ENCODE assay signal across 9 cellular contexts in the genomic region with DNA sequence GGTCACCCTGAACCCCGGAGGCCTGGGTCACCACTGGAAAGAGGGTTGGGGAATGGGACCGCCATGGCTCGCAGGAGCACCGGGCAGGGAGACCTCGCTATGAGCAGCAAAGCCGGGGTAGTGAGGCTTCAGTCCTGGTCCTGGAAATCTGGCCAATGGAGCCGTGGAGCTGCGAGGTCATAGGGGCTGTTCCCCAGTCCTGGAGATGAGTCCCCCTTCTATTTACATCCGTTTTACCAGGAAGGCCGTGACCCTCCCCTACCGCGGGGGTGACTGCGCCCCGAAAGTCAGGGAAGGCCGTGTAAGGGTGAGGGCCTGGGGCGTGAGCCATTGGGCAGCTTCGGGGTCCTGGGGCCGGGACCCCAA. TPM values are rescaled to one million over a fixed set of nuclear protein-coding genes. Genes with fewer than 3 reads are reported as not detected.
DNase-seq lines count a peak whose midpoint lies in the region; TF ChIP-seq lines count a peak whose summit lies in the region.
"Had no signal": no experiment of that assay in that cellular context is flagged by ENCODE, and none has a peak within 500 bp of the region (broad histone marks: within the 10 kb centered on the region; RNA-seq: fewer than 3 reads in every experiment).

No MANE protein-coding gene starts in this region.

- POLR2A ChIA-PET in activated CD4-positive, alpha-beta memory T cell treated with anti-CD3 and anti-CD28 coated beads for 36 hours (lab: Charles Lee): interaction anchor here (1.5 kb wide), 1 partner anchor 15 kb away, joined by 5 read pairs; the partner anchor contains the start of gene CEND1

- CTCF ChIA-PET in activated CD4-positive, alpha-beta memory T cell treated with anti-CD3 and anti-CD28 coated beads for 36 hours (lab: Charles Lee): interaction anchor here (1.0 to 1.1 kb wide), 2 partner anchors 9 to 15 kb away, joined by 4 to 6 read pairs; no protein-coding TSS in a partner anchor

- TF ChIP-seq POLR2A in spleen (IDR thresholded peaks at IDR 0.05): no peak

- peaks cover 9% of the 10 kb centered on the region for H3K36me3 Mint-ChIP-seq in activated CD4-positive, alpha-beta memory T cell treated with anti-CD3 and anti-CD28 coated beads for 36 hours

- H3K27me3 ChIP-seq in iPS DF 6.9 (ENCODE audit: control insufficient read depth, insufficient read depth, low read length) (no peaks in the 10 kb centered on the region), spleen (replicated peaks in 1 of 7) (no peaks in the 10 kb centered on the region)

- intact Hi-C loops in activated CD4-positive, alpha-beta memory T cell treated with anti-CD3 and anti-CD28 coated beads for 36 hours (cut with micrococcal nuclease): no loop called here
- intact Hi-C loops in spleen (cut with DNase I; ENCODE audit: low total_unique reads): no loop called here

- H3K4me3 ChIP-seq in iPS DF 6.9 (ENCODE audit: low read length) (peak overlapping the region; percentile 55; the same call in 1 of the 2 replicates), spleen (peak overlapping the region; percentile 58 to 88 (median 67))

- TF ChIP-seq CTCF in spleen (IDR thresholded peaks at IDR 0.05 in 8 of 11, conservative IDR thresholded peaks at IDR 0.05 in 3 of 11): no peak

- peaks cover 17% of the 10 kb centered on the region for H3K4me1 Mint-ChIP-seq in activated CD4-positive, alpha-beta memory T cell treated with anti-CD3 and anti-CD28 coated beads for 36 hours (ENCODE audit: low read depth)

- no peaks in the 10 kb centered on the region for H3K9me3 ChIP-seq in iPS DF 6.9 (ENCODE audit: control insufficient read depth, insufficient read depth, low read length)
- H3K9me3 ChIP-seq in spleen: no peaks in the 10 kb centered on the region

- peak overlapping the region; percentile 82 for H3K4me3 Mint-ChIP-seq in activated CD4-positive, alpha-beta memory T cell treated with anti-CD3 and anti-CD28 coated beads for 36 hours

- H3K27ac ChIP-seq in iPS DF 6.9 (ENCODE audit: low read length) (no peak overlapping the region), spleen (peak overlapping the region; percentile 89 to 97 (median 93))

- H3K4me1 ChIP-seq in iPS DF 6.9 (ENCODE audit: control insufficient read depth, insufficient read depth, low read length) (peaks cover 4% of the 10 kb centered on the region; the same call in 1 of the 2 replicates), spleen (peaks cover 20 to 69% (median 48%) of the 10 kb centered on the region in 6 donors)

- peak overlapping the region; percentile 74 for H3K27ac Mint-ChIP-seq in activated CD4-positive, alpha-beta memory T cell treated with anti-CD3 and anti-CD28 coated beads for 36 hours

- DNase-seq in NCI-H1417 (lab: John Stamatoyannopoulos, UW): peak; percentile 56 to 64 (median 62)
- DNase-seq in NCI-H1417 treated with DMSO at 0.1 percent for 48 hours (lab: John Stamatoyannopoulos, UW): no peak
- no peak for DNase-seq in activated CD4-positive, alpha-beta memory T cell treated with anti-CD3 and anti-CD28 coated beads for 36 hours
- DNase-seq in iPS DF 6.9 (ENCODE audit: low read depth, low spot score): no peak
- DNase-seq in spleen: no peak
- DNase-seq in NCI-H2081 treated with DMSO at 0.1 percent for 48 hours (lab: John Stamatoyannopoulos, UW): no peak
- no peak for DNase-seq in cerebellar cortex (ENCODE audit: low spot score)
- DNase-seq in germinal center (ENCODE audit: low spot score): no peak

- no CpG with 5 or more reads among the region's 18 CpGs for WGBS in iPS DF 6.9 (ENCODE audit: insufficient coverage, insufficient read length)
- WGBS in spleen, 5 donors: 2 to 17% (median 5%) methylated on average over 2 to 18 of the region's 18 CpGs

- H3K9me3 Mint-ChIP-seq in activated CD4-positive, alpha-beta memory T cell treated with anti-CD3 and anti-CD28 coated beads for 36 hours: no peaks in the 10 kb centered on the region

- no peaks in the 10 kb centered on the region for H3K27me3 Mint-ChIP-seq in activated CD4-positive, alpha-beta memory T cell treated with anti-CD3 and anti-CD28 coated beads for 36 hours

- H3K36me3 ChIP-seq in iPS DF 6.9 (ENCODE audit: control insufficient read depth, insufficient read depth, low read length) (peaks cover 24% of the 10 kb centered on the region), spleen (peaks cover 0 to 36% (median 13%) of the 10 kb centered on the region in 6 donors)

RNA-seq across cellular contexts. Expression of gene PIDD1, which starts 0.4 kb away (rescaled TPM):
- total RNA-seq in activated CD4-positive, alpha-beta memory T cell treated with anti-CD3 and anti-CD28 coated beads for 36 hours: 10 to 100 TPM; 28.3 to 32.1 TPM
- 10 to 100 TPM; 18.1 to 26.4 (median 19.3) TPM for total RNA-seq in spleen
- 10 to 100 TPM; 16.8 to 42.7 (median 32.8) TPM for polyA plus RNA-seq in spleen

RNA-seq across cellular contexts. Expression of gene RPLP2, which starts 5.2 kb away (rescaled TPM):
- 1,000 to 10,000 TPM; 2,941 to 2,963 TPM for total RNA-seq in activated CD4-positive, alpha-beta memory T cell treated with anti-CD3 and anti-CD28 coated beads for 36 hours
- 1,000 to 10,000 TPM in 4 of 7 donors, 100 to 1,000 TPM in 3; 514 to 2,829 (median 2,309) TPM for total RNA-seq in spleen
- polyA plus RNA-seq in spleen: 1,000 to 10,000 TPM; 3,174 to 3,944 (median 3,784) TPM

RNA-seq across cellular contexts. Expression of gene SLC25A22, which starts 6.5 kb away (rescaled TPM):
- total RNA-seq in activated CD4-positive, alpha-beta memory T cell treated with anti-CD3 and anti-CD28 coated beads for 36 hours: 10 to 100 TPM; 28.4 to 32.2 TPM
- 10 to 100 TPM in 6 of 7 donors, 1 to 10 TPM in 1; 8.9 to 23.2 (median 14.5) TPM for total RNA-seq in spleen
- 10 to 100 TPM in 1 of 3 donors, 1 to 10 TPM in 2; 6.3 to 14.5 (median 8.5) TPM for polyA plus RNA-seq in spleen

RNA-seq across cellular contexts. Expression of gene PNPLA2, which starts 14.1 kb away (rescaled TPM):
- 10 to 100 TPM; 33.2 to 35.0 TPM for total RNA-seq in activated CD4-positive, alpha-beta memory T cell treated with anti-CD3 and anti-CD28 coated beads for 36 hours
- total RNA-seq in spleen: 100 to 1,000 TPM in 5 of 7 donors, 10 to 100 TPM in 2; 65.8 to 131 (median 113) TPM
- polyA plus RNA-seq in spleen: 100 to 1,000 TPM in 1 of 3 donors, 10 to 100 TPM in 2; 46.3 to 103 (median 75.0) TPM

RNA-seq across cellular contexts. Expression of gene CEND1, which starts 14.7 kb away (rescaled TPM):
- total RNA-seq in activated CD4-positive, alpha-beta memory T cell treated with anti-CD3 and anti-CD28 coated beads for 36 hours: 1 to 10 TPM in 1 of 2 experiments, under 1 TPM in 1; 0.68 to 1.1 TPM
- total RNA-seq in spleen: under 1 TPM in 1 of 7 donors, not detected in 6; 0.42 TPM
- polyA plus RNA-seq in spleen: under 1 TPM in 2 of 3 donors, not detected in 1; 0.29 to 0.42 TPM
- total RNA-seq: A172 had no signal

Comparison
In these comparisons a context has a peak if more than half of its experiments do, and no peak if none do; other contexts are left out.
1. DNase-seq: peak in NCI-H1417 (3 of 3); none in NCI-H1417 treated with DMSO at 0.1 percent for 48 hours (single experiment), activated CD4-positive, alpha-beta memory T cell treated with anti-CD3 and anti-CD28 coated beads for 36 hours (single experiment), iPS DF 6.9 (single experiment), spleen (single experiment), NCI-H2081 treated with DMSO at 0.1 percent for 48 hours (single experiment), cerebellar cortex (single experiment) and germinal center (single experiment).